In genomic region chr12:124917135-124917840, GRCh38 we compare ENCODE assay signal across 1 cellular context.
TF ChIP-seq lines count a peak whose summit lies in the region.

No MANE protein-coding gene starts in this region.

TF ChIP-seq in K562, 482 proteins besides CTCF, POLR2A, EP300 and RAD21 (continued from another document and continues in another):
- TF ChIP-seq ARID1B (IDR thresholded peaks at IDR 0.05) = peak; percentile 68
- no peak for TF ChIP-seq ELK3 (CRISPR knock-in tag; IDR thresholded peaks at IDR 0.05)
- 0 out of 2 replicates have a peak, but pooled peaks have one; percentile 45 for TF ChIP-seq TAF7 (tag; IDR thresholded peaks at IDR 0.05)
- TF ChIP-seq ZBTB11 (CRISPR knock-in tag; IDR thresholded peaks at IDR 0.05) = peak in 1 of 3 experiments; percentile 89; a peak in 2 of 6 replicates
- TF ChIP-seq ZNF224 (CRISPR knock-in tag; IDR thresholded peaks at IDR 0.05) = no peak
- peak; percentile 23; the same call in 1 of the 2 replicates for TF ChIP-seq DIDO1 (tag; IDR thresholded peaks at IDR 0.05; ENCODE audit: low read depth)
- TF ChIP-seq FOSL1 (tag; conservative IDR thresholded peaks at IDR 0.05) = peak; percentile 98
- TF ChIP-seq ARID4B (CRISPR knock-in tag; IDR thresholded peaks at IDR 0.05) = peak; percentile 90
- peak; percentile 47; the same call in 1 of the 2 replicates for TF ChIP-seq TCF7 (IDR thresholded peaks at IDR 0.05; ENCODE audit: borderline replicate concordance)
- peak; percentile 36 for TF ChIP-seq GTF2B (IDR thresholded peaks at IDR 0.05; ENCODE audit: extremely low read depth, insufficient read length)
- TF ChIP-seq PURB (CRISPR knock-in tag; IDR thresholded peaks at IDR 0.05; ENCODE audit: low read depth) = no peak
- TF ChIP-seq ZNF395 (CRISPR knock-in tag; IDR thresholded peaks at IDR 0.05) = peak; percentile 91
- peak; percentile 52; the same call in 1 of the 2 replicates for TF ChIP-seq TARDBP (IDR thresholded peaks at IDR 0.05)
- peak; percentile 4; the same call in 1 of the 2 replicates for TF ChIP-seq PML (IDR thresholded peaks at IDR 0.05; ENCODE audit: low read length)
- peak; percentile 82 for TF ChIP-seq MBD2 (IDR thresholded peaks at IDR 0.05; ENCODE audit: borderline replicate concordance, low read depth)
- peak; percentile 37; the same call in 1 of the 2 replicates for TF ChIP-seq ZBTB49 (CRISPR knock-in tag; IDR thresholded peaks at IDR 0.05; ENCODE audit: borderline replicate concordance)
- TF ChIP-seq GABPA (tag; conservative IDR thresholded peaks at IDR 0.05; ENCODE audit: low read depth) = peak; percentile 96
- TF ChIP-seq KLF6 (CRISPR knock-in tag; IDR thresholded peaks at IDR 0.05; ENCODE audit: borderline replicate concordance) = peak; percentile 29; the same call in 1 of the 2 replicates
- TF ChIP-seq SMARCA4 (IDR thresholded peaks at IDR 0.05) = peak; percentile 70
- peak; percentile 35 for TF ChIP-seq BACH1 (tag; IDR thresholded peaks at IDR 0.05)
- peak; percentile 91 for TF ChIP-seq CTBP1 (IDR thresholded peaks at IDR 0.05; ENCODE audit: borderline replicate concordance)
- no peak for TF ChIP-seq ZNF184 (CRISPR knock-in tag; IDR thresholded peaks at IDR 0.05)
- peak; percentile 61 for TF ChIP-seq SPI1 (IDR thresholded peaks at IDR 0.05; ENCODE audit: borderline replicate concordance, low read depth, low read length)
- no peak for TF ChIP-seq ZNF699 (CRISPR knock-in tag; IDR thresholded peaks at IDR 0.05; ENCODE audit: insufficient replicate concordance)
- peak; percentile 98 for TF ChIP-seq TFAP4 (CRISPR knock-in tag; IDR thresholded peaks at IDR 0.05; ENCODE audit: borderline replicate concordance)
- TF ChIP-seq AFF4 (CRISPR knock-in tag; IDR thresholded peaks at IDR 0.05) = peak; percentile 85; the same call in 1 of the 2 replicates
- peak in 1 of 2 experiments; percentile 94; a peak in 3 of 4 replicates for TF ChIP-seq SRF (CRISPR knock-in tag; IDR thresholded peaks at IDR 0.05)
- TF ChIP-seq MAFG (tag; conservative IDR thresholded peaks at IDR 0.05) = peak; percentile 86
- TF ChIP-seq KDM1A (IDR thresholded peaks at IDR 0.05) = no peak
- TF ChIP-seq GTF2E2 (tag; IDR thresholded peaks at IDR 0.05) = peak; percentile 97
- peak; percentile 96 for TF ChIP-seq RNF2 (IDR thresholded peaks at IDR 0.05)
- peak; percentile 78 for TF ChIP-seq BHLHE40 (IDR thresholded peaks at IDR 0.05; ENCODE audit: low read length)
- peak; percentile 75 for TF ChIP-seq MAFK (IDR thresholded peaks at IDR 0.05; ENCODE audit: low read length)
- peak; percentile 60 for TF ChIP-seq NUFIP1 (IDR thresholded peaks at IDR 0.05; ENCODE audit: partially characterized antibody)
- TF ChIP-seq E2F6 (IDR thresholded peaks at IDR 0.05; ENCODE audit: borderline replicate concordance in 1 of 2, extremely low read depth in 1 of 2, insufficient read depth in 1 of 2, insufficient read length in 1 of 2, low read depth in 1 of 2, low read length in 1 of 2, poor library complexity in 1 of 2, severe bottlenecking in 1 of 2) = peak; percentile 28 to 71
- TF ChIP-seq ZNF280B (CRISPR knock-in tag; IDR thresholded peaks at IDR 0.05) = no peak
- TF ChIP-seq LCOR (CRISPR knock-in tag; IDR thresholded peaks at IDR 0.05) = 0 out of 2 replicates have a peak, but pooled peaks have one; percentile 90
- peak; percentile 40 for TF ChIP-seq ZFP36 (IDR thresholded peaks at IDR 0.05; ENCODE audit: low read depth, low read length, partially characterized antibody)
- TF ChIP-seq SIN3B (IDR thresholded peaks at IDR 0.05; ENCODE audit: low read depth) = no peak
- peak in 1 of 2 experiments; percentile 45; a peak in 2 of 4 replicates for TF ChIP-seq TBL1XR1 (IDR thresholded peaks at IDR 0.05; ENCODE audit: low read length in 2 of 2)
